ENCODE assay signal across 24 cellular contexts in genomic region chr7:22364910-22365309, GRCh38. TPM values are rescaled to one million over a fixed set of nuclear protein-coding genes. Genes with fewer than 3 reads are reported as not detected.
A peak's percentile ranks its signal among the peaks of the same experiment; 100 is the strongest.
DNase-seq lines count a peak whose midpoint lies in the region; TF ChIP-seq lines count a peak whose summit lies in the region.
"Had no signal": no experiment of that assay in that cellular context is flagged by ENCODE, and none has a peak within 500 bp of the region (broad histone marks: within the 10 kb centered on the region; RNA-seq: fewer than 3 reads in every experiment).

No MANE protein-coding gene starts in this region.

- CTCF ChIA-PET in activated CD4-positive, alpha-beta memory T cell treated with anti-CD3 and anti-CD28 coated beads, Interleukin-2, amount 10 ng/mL, durations not matched to agents 7 days and 5 days (lab: Charles Lee): no interaction called here

- H3K27me3 Mint-ChIP-seq in glutamatergic neuron (ENCODE audit: unreplicated experiment): peaks cover 3% of the 10 kb centered on the region
- H3K27me3 Mint-ChIP-seq in activated CD4-positive, alpha-beta memory T cell treated with anti-CD3 and anti-CD28 coated beads, Interleukin-2, amount 10 ng/mL, durations not matched to agents 7 days and 5 days: peaks cover 24% of the 10 kb centered on the region

- no peak for TF ChIP-seq CTCF in glutamatergic neuron (IDR thresholded peaks at IDR 0.05; ENCODE audit: partially characterized antibody, unreplicated experiment)

- peaks cover 39% of the 10 kb centered on the region for H3K4me1 Mint-ChIP-seq in glutamatergic neuron (ENCODE audit: low read depth, unreplicated experiment)
- no peaks in the 10 kb centered on the region for H3K4me1 Mint-ChIP-seq in activated CD4-positive, alpha-beta memory T cell treated with anti-CD3 and anti-CD28 coated beads, Interleukin-2, amount 10 ng/mL, durations not matched to agents 7 days and 5 days
- H3K4me1 Mint-ChIP-seq: CD14-positive monocyte had no signal

- POLR2A ChIA-PET in activated CD4-positive, alpha-beta memory T cell treated with anti-CD3 and anti-CD28 coated beads, Interleukin-2, amount 10 ng/mL, durations not matched to agents 7 days and 5 days (lab: Charles Lee): interaction anchor here (0.7 kb wide), 1 partner anchor 213 kb away, joined by 3 read pairs; no protein-coding TSS in a partner anchor

- DNase-seq in DMS53 (lab: John Stamatoyannopoulos, UW) (peak; percentile 33), DMS53 treated with DMSO at 0.1 percent for 48 hours (lab: John Stamatoyannopoulos, UW; ENCODE audit: unreplicated experiment) (no peak), NCI-H1092 treated with DMSO at 0.1 percent for 48 hours (lab: John Stamatoyannopoulos, UW) (peak; percentile 74), NCI-H526 (lab: John Stamatoyannopoulos, UW) (peak; percentile 88 to 89), glutamatergic neuron (no peak), LoVo (ENCODE audit: low spot score) (no peak), NCI-H2081 (lab: John Stamatoyannopoulos, UW) (no peak)
- DNase-seq in activated CD4-positive, alpha-beta memory T cell treated with anti-CD3 and anti-CD28 coated beads, Interleukin-2, amount 10 ng/mL, durations not matched to agents 7 days and 5 days: no peak
- DNase-seq: activated CD4-positive, alpha-beta T cell treated with anti-CD3 and anti-CD28 coated beads, Interleukin-2, amount 50 U/mL, for 4 hours; activated CD8-positive, alpha-beta memory T cell treated with anti-CD3 and anti-CD28 coated beads, Interleukin-2, amount 50 U/mL, for 4 hours; activated naive CD4-positive, alpha-beta T cell treated with Interleukin-2 at 50 U/mL for 16 hours; EL; foreskin melanocyte; H9; heart right ventricle; kidney; left ventricle myocardium superior; NCI-H1436 treated with DMSO at 0.1 percent for 48 hours; small intestine; stimulated activated CD4-positive, alpha-beta T cell treated with anti-CD3 and anti-CD28 coated beads, Interleukin-1b, Interleukin-23, amount 100 ng/mL, for 48 hours; stimulated activated naive CD4-positive, alpha-beta T cell treated with Interleukin-2 at 50 U/mL for 16 hours; T-helper 2 cell; testis had no signal

- H3K4me3 Mint-ChIP-seq in glutamatergic neuron (ENCODE audit: unreplicated experiment): peak overlapping the region; percentile 68
- no peak overlapping the region for H3K4me3 Mint-ChIP-seq in activated CD4-positive, alpha-beta memory T cell treated with anti-CD3 and anti-CD28 coated beads, Interleukin-2, amount 10 ng/mL, durations not matched to agents 7 days and 5 days
- H3K4me3 Mint-ChIP-seq: CD14-positive monocyte, H9 had no signal

- peak overlapping the region; percentile 95 for H3K27ac Mint-ChIP-seq in glutamatergic neuron (ENCODE audit: unreplicated experiment)
- H3K27ac Mint-ChIP-seq in activated CD4-positive, alpha-beta memory T cell treated with anti-CD3 and anti-CD28 coated beads, Interleukin-2, amount 10 ng/mL, durations not matched to agents 7 days and 5 days: no peak overlapping the region
- H3K27ac Mint-ChIP-seq: CD14-positive monocyte, H9 had no signal

- peaks cover 4% of the 10 kb centered on the region for H3K9me3 Mint-ChIP-seq in glutamatergic neuron (ENCODE audit: unreplicated experiment)
- H3K9me3 Mint-ChIP-seq in activated CD4-positive, alpha-beta memory T cell treated with anti-CD3 and anti-CD28 coated beads, Interleukin-2, amount 10 ng/mL, durations not matched to agents 7 days and 5 days: no peaks in the 10 kb centered on the region
- H3K9me3 Mint-ChIP-seq: CD14-positive monocyte, H9 had no signal

- no peaks in the 10 kb centered on the region for H3K36me3 Mint-ChIP-seq in glutamatergic neuron (ENCODE audit: unreplicated experiment)
- H3K36me3 Mint-ChIP-seq in activated CD4-positive, alpha-beta memory T cell treated with anti-CD3 and anti-CD28 coated beads, Interleukin-2, amount 10 ng/mL, durations not matched to agents 7 days and 5 days (ENCODE audit: low read depth): no peaks in the 10 kb centered on the region
- H3K36me3 Mint-ChIP-seq: CD14-positive monocyte had no signal

RNA-seq across cellular contexts. Expression of gene RAPGEF5, which starts 8.0 kb away (rescaled TPM):
- total RNA-seq in glutamatergic neuron (ENCODE audit: unreplicated experiment): 169 TPM
- under 1 TPM; 0.43 to 0.93 TPM for total RNA-seq in activated CD4-positive, alpha-beta memory T cell treated with anti-CD3 and anti-CD28 coated beads, Interleukin-2, amount 10 ng/mL, durations not matched to agents 7 days and 5 days

Comparison
In these comparisons a context has a peak if more than half of its experiments do, and no peak if none do; other contexts are left out.
1. DNase-seq: peak in DMS53 (single experiment), NCI-H1092 treated with DMSO at 0.1 percent for 48 hours (single experiment) and NCI-H526 (2 of 2); none in DMS53 treated with DMSO at 0.1 percent for 48 hours (single experiment), glutamatergic neuron (single experiment), LoVo (single experiment), activated CD4-positive, alpha-beta memory T cell treated with anti-CD3 and anti-CD28 coated beads, Interleukin-2, amount 10 ng/mL, durations not matched to agents 7 days and 5 days (single experiment) and NCI-H2081 (0 of 2).
2. RNA of gene RAPGEF5, which starts 8.0 kb away (total RNA-seq): 169 TPM in glutamatergic neuron (single experiment); 0.43 to 0.93 TPM in activated CD4-positive, alpha-beta memory T cell treated with anti-CD3 and anti-CD28 coated beads, Interleukin-2, amount 10 ng/mL, durations not matched to agents 7 days and 5 days; every median in the first group is over 10 times any median in the second.